24 cellular contexts compared by ENCODE assay signal in the genomic region with DNA sequence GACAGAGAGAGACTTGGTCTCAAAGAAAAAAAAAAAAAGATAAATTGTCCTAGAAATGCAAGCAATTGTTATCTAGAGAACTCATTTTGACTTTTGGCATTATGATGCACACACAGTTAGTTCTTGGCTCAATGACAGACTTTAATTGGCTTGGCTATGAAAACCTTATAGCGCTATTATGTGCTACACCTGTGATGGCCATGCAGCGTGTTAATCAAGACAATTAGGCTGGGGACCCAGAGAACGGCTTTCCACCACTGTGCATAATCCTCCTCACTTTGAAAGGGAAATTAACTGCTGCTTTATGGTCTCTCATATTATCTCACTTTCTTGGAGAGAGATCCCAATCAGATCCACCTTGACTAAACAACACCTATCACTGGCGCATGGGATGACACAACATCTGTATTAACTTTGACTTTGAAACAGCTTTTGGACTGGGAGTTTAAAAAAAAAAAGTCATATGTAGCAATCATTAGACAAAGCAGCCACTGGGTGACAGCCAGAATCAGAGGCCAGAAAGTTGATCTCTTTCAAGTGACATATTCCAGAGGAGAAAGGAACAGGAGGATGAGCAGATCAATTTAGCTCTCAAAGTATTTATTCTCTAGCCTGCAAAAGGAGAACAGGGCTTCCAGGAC.
DNase-seq lines count a peak whose midpoint lies in the region; ATAC-seq and TF ChIP-seq lines count a peak whose summit lies in the region.
"Had no signal": no experiment of that assay in that cellular context is flagged by ENCODE, and none has a peak within 500 bp of the region (broad histone marks: within the 10 kb centered on the region; RNA-seq: fewer than 3 reads in every experiment).

No MANE protein-coding gene starts in this region.

- no peaks in the 10 kb centered on the region for H3K27me3 ChIP-seq in GM23338 (ENCODE audit: insufficient read depth)
- H3K27me3 ChIP-seq: heart right ventricle, tibial nerve had no signal

- H3K27ac Mint-ChIP-seq in GM23338 (no peak overlapping the region), T-helper 17 cell (peak overlapping the region; percentile 21)
- H3K27ac Mint-ChIP-seq: activated CD8-positive, alpha-beta T cell treated with anti-CD3 and anti-CD28 coated beads, Interleukin-2, amount 10 ng/mL, durations not matched to agents 7 days and 5 days; activated naive CD8-positive, alpha-beta T cell treated with anti-CD3 and anti-CD28 coated beads, Interleukin-2, amount 10 ng/mL, durations not matched to agents 7 days and 5 days had no signal

- H2AFZ ChIP-seq in GM23338 = no peak overlapping the region

- H4K20me1 ChIP-seq in GM23338 (replicated peaks; ENCODE audit: insufficient read depth) = no peaks in the 10 kb centered on the region

- H3K4me3 Mint-ChIP-seq in GM23338 (no peak overlapping the region), T-helper 17 cell (no peak overlapping the region)
- H3K4me3 Mint-ChIP-seq: activated CD8-positive, alpha-beta T cell treated with anti-CD3 and anti-CD28 coated beads, Interleukin-2, amount 10 ng/mL, durations not matched to agents 7 days and 5 days; activated naive CD8-positive, alpha-beta T cell treated with anti-CD3 and anti-CD28 coated beads, Interleukin-2, amount 10 ng/mL, durations not matched to agents 7 days and 5 days; CD4-positive, CD25-positive, alpha-beta regulatory T cell had no signal

- H3K27ac ChIP-seq in GM23338 (ENCODE audit: low read depth) = peak overlapping the region; percentile 52
- H3K27ac ChIP-seq: heart right ventricle, psoas muscle, SJCRH30 had no signal

- no peak overlapping the region for H3K4me2 ChIP-seq in GM23338

- no peaks in the 10 kb centered on the region for H3K36me3 ChIP-seq in GM23338 (ENCODE audit: insufficient read depth)
- H3K36me3 ChIP-seq: heart right ventricle, SJCRH30, tibial nerve had no signal

- no peaks in the 10 kb centered on the region; the same call in 1 of the 2 replicates for H3K9me2 ChIP-seq in GM23338 (ENCODE audit: insufficient read depth)

- H3K9me3 Mint-ChIP-seq in GM23338 = peaks cover 11% of the 10 kb centered on the region; the same call in 2 of the 3 replicates

- H3K36me3 Mint-ChIP-seq in GM23338 (ENCODE audit: low read depth) = peaks cover 12% of the 10 kb centered on the region; the same call in 2 of the 3 replicates
- no peaks in the 10 kb centered on the region for H3K36me3 Mint-ChIP-seq in T-helper 17 cell (ENCODE audit: low read depth)
- H3K36me3 Mint-ChIP-seq: CD4-positive, CD25-positive, alpha-beta regulatory T cell had no signal

- H3K4me1 Mint-ChIP-seq in GM23338 (peaks cover 10% of the 10 kb centered on the region), T-helper 17 cell (peaks cover 3% of the 10 kb centered on the region)

- no peaks in the 10 kb centered on the region for H3K9me3 ChIP-seq in T-helper 17 cell (ENCODE audit: control insufficient read depth, low read length, poor library complexity, severe bottlenecking)
- H3K9me3 ChIP-seq: psoas muscle had no signal

- H3K4me1 ChIP-seq in GM23338 (ENCODE audit: insufficient read depth) = peaks cover 9% of the 10 kb centered on the region
- H3K4me1 ChIP-seq: heart right ventricle, psoas muscle had no signal

- ATAC-seq in GM23338 = no peak
- no peak for ATAC-seq in T-helper 17 cell
- no peak for ATAC-seq in GM19351 (IDR thresholded peaks at IDR 0.05; ENCODE audit: unreplicated experiment)
- ATAC-seq: activated CD8-positive, alpha-beta T cell treated with anti-CD3 and anti-CD28 coated beads, Interleukin-2, amount 10 ng/mL, durations not matched to agents 7 days and 5 days; heart right ventricle; left cardiac atrium; psoas muscle had no signal

- H3K79me2 ChIP-seq in GM23338 (replicated peaks; ENCODE audit: insufficient read depth) = no peaks in the 10 kb centered on the region

- DNase-seq in DMS79 (lab: John Stamatoyannopoulos, UW) (peak; percentile 3), GM23338 (ENCODE audit: low spot score) (no peak), NCI-H1694 treated with DMSO at 0.1 percent for 48 hours (lab: John Stamatoyannopoulos, UW) (peak; percentile 39), T-helper 17 cell (no peak), 8988T (no peak), HUDEP-2 (lab: John Stamatoyannopoulos, UW; ENCODE audit: unreplicated experiment in 76 of 76) (no peak)
- DNase-seq: activated CD4-positive, alpha-beta T cell treated with anti-CD3 and anti-CD28 coated beads for 1 hour; activated CD8-positive, alpha-beta T cell treated with anti-CD3 and anti-CD28 coated beads, Interleukin-2, amount 10 ng/mL, durations not matched to agents 7 days and 5 days; activated effector memory CD4-positive, alpha-beta T cell treated with anti-CD3 and anti-CD28 coated beads, Interleukin-2, amount 50 U/mL, for 16 hours; activated naive CD8-positive, alpha-beta T cell treated with anti-CD3 and anti-CD28 coated beads, Interleukin-2, amount 10 ng/mL, durations not matched to agents 7 days and 5 days; activated T-cell treated with anti-CD3 and anti-CD28 coated beads for 4 hours; CD4-positive, CD25-positive, alpha-beta regulatory T cell; DMS53; erythroblast; heart right ventricle; Karpas-422; left cardiac atrium; mesenchymal stem cell; MV-4-11; NCI-H510A; psoas muscle; SJCRH30 had no signal

- H3K4me3 ChIP-seq in GM23338 = no peak overlapping the region
- H3K4me3 ChIP-seq: heart right ventricle, psoas muscle, SJCRH30, tibial nerve had no signal

- H3F3A ChIP-seq in GM23338 (replicated peaks; ENCODE audit: low read depth) = no peaks in the 10 kb centered on the region

- TF ChIP-seq CTCF in GM23338 (conservative IDR thresholded peaks at IDR 0.05; ENCODE audit: low read depth in 2 of 2) = no peak

- H3K27me3 Mint-ChIP-seq in GM23338 (ENCODE audit: insufficient read depth, low read depth, poor library complexity) (peaks cover 4% of the 10 kb centered on the region), T-helper 17 cell (no peaks in the 10 kb centered on the region)
- H3K27me3 Mint-ChIP-seq: activated naive CD8-positive, alpha-beta T cell treated with anti-CD3 and anti-CD28 coated beads, Interleukin-2, amount 10 ng/mL, durations not matched to agents 7 days and 5 days; CD4-positive, CD25-positive, alpha-beta regulatory T cell had no signal

TF ChIP-seq in GM23338, 12 proteins besides CTCF, POLR2A, EP300 and RAD21:
- TF ChIP-seq ETS1 (IDR thresholded peaks at IDR 0.05) = no peak
- no peak for TF ChIP-seq EZH2phosphoT487 (IDR thresholded peaks at IDR 0.05; ENCODE audit: unreplicated experiment)
- no peak for TF ChIP-seq ZNF331 (CRISPR knock-in tag; IDR thresholded peaks at IDR 0.05; ENCODE audit: low read depth)

Comparison
In these comparisons a context has a peak if more than half of its experiments do, and no peak if none do; other contexts are left out.
1. DNase-seq: peak in DMS79 (single experiment) and NCI-H1694 treated with DMSO at 0.1 percent for 48 hours (single experiment); none in GM23338 (single experiment), T-helper 17 cell (0 of 3), 8988T (single experiment) and HUDEP-2 (0 of 76).